Comparison of ENCODE assay signal across 16 cellular contexts in the genomic region with DNA sequence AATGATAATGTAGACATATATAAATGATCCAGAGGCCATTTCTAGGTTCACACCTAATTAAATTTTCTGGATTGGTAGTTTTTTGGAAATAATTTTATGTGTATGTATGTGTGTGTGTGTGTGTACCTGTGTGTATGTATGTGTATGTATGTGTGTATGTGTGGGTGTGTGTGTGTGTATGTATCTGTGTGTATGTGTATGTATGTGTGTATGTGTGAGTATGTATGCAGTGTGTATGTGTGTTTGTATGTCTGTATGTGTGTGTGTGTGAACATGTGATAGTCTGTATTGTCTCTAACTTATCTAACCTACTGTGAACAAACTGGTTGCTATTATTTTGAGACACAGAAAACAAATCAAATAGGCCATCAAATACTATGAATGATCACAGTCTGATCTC.
DNase-seq lines count a peak whose midpoint lies in the region; ATAC-seq, FAIRE-seq and TF ChIP-seq lines count a peak whose summit lies in the region.
"Had no signal": no experiment of that assay in that cellular context is flagged by ENCODE, and none has a peak within 500 bp of the region (broad histone marks: within the 10 kb centered on the region; RNA-seq: fewer than 3 reads in every experiment).

No MANE protein-coding gene starts in this region.

- H4K91ac ChIP-seq in H9 (ENCODE audit: insufficient read length, low read depth, low read length), result no peak overlapping the region

- no peaks in the 10 kb centered on the region for H4K20me1 ChIP-seq in H9 (ENCODE audit: control insufficient read depth, insufficient read depth, insufficient read length)
- no peaks in the 10 kb centered on the region for H4K20me1 ChIP-seq in K562 (replicated peaks; ENCODE audit: control insufficient read depth, insufficient read depth, low read length)

- H3K4me2 ChIP-seq in H9 (ENCODE audit: insufficient read depth, insufficient read length, low read length) (no peak overlapping the region), K562 (ENCODE audit: insufficient read depth, low read length) (no peak overlapping the region)

- H4K5ac ChIP-seq in H9 (ENCODE audit: insufficient read length, low read depth, low read length), result no peak overlapping the region

- no peak overlapping the region for H3K14ac ChIP-seq in H9 (ENCODE audit: insufficient read depth, low read length)

- no peak overlapping the region for H2BK15ac ChIP-seq in H9 (ENCODE audit: low read depth, low read length)

- no peak overlapping the region for H3K4ac ChIP-seq in H9 (ENCODE audit: low read depth, low read length)

- H3K79me1 ChIP-seq in H9 (ENCODE audit: insufficient read depth, low read depth, low read length, poor library complexity, severe bottlenecking), result no peaks in the 10 kb centered on the region

- H2BK20ac ChIP-seq in H9 (ENCODE audit: low read depth, low read length, poor library complexity, severe bottlenecking), result no peak overlapping the region

- H2BK5ac ChIP-seq in H9 (ENCODE audit: insufficient read length, low read length), result no peak overlapping the region

- no peaks in the 10 kb centered on the region for H3K9me3 ChIP-seq in H9 (ENCODE audit: control insufficient read depth, low read depth, low read length)
- no peaks in the 10 kb centered on the region for H3K9me3 ChIP-seq in K562 (replicated peaks; ENCODE audit: control insufficient read depth, insufficient read depth, low read depth, low read length)
- no peaks in the 10 kb centered on the region for H3K9me3 ChIP-seq in vagina
- H3K9me3 ChIP-seq in MG63, result no peaks in the 10 kb centered on the region
- H3K9me3 ChIP-seq: HAP-1 had no signal

- H3K23me2 ChIP-seq in H9 (ENCODE audit: insufficient read length, low read depth, low read length, poor library complexity, severe bottlenecking), result no peaks in the 10 kb centered on the region

- no peaks in the 10 kb centered on the region for H3K9me1 ChIP-seq in K562 (ENCODE audit: control insufficient read depth, insufficient read depth, low read length)

- no peak for TF ChIP-seq POLR2A in K562 (conservative IDR thresholded peaks at IDR 0.05)
- no peak for TF ChIP-seq POLR2A in vagina (IDR thresholded peaks at IDR 0.05)

- no peak for TF ChIP-seq CTCF in H9 (conservative IDR thresholded peaks at IDR 0.05)
- no peak for TF ChIP-seq CTCF in K562 (IDR thresholded peaks at IDR 0.05 in 2 of 3, conservative IDR thresholded peaks at IDR 0.05 in 1 of 3; ENCODE audit: insufficient read depth in 2 of 3, low read depth in 1 of 3, low read length in 3 of 3)
- TF ChIP-seq CTCF in vagina (IDR thresholded peaks at IDR 0.05), result no peak

- H3K27ac Mint-ChIP-seq in H9, result peak overlapping the region in 1 of 3 experiments; percentile 6; a peak in 1 of 7 replicates
- H3K27ac Mint-ChIP-seq: CD4-positive, alpha-beta memory T cell had no signal

- no peaks in the 10 kb centered on the region for H3K27me3 ChIP-seq in H9 (ENCODE audit: insufficient read depth, low read length)
- H3K27me3 ChIP-seq in K562 (ENCODE audit: control insufficient read depth in 2 of 2, insufficient read depth in 2 of 2, low read length in 2 of 2), result no peaks in the 10 kb centered on the region; a peak in 1 of 5 replicates
- no peaks in the 10 kb centered on the region for H3K27me3 ChIP-seq in vagina
- no peaks in the 10 kb centered on the region for H3K27me3 ChIP-seq in MG63

- H3K18ac ChIP-seq in H9 (ENCODE audit: insufficient read length, low read depth, low read length), result no peak overlapping the region

- no peaks in the 10 kb centered on the region; the same call in 2 of the 3 replicates for H3K36me3 ChIP-seq in K562 (ENCODE audit: control insufficient read depth, insufficient read depth, low read length)
- H3K36me3 ChIP-seq in vagina, result no peaks in the 10 kb centered on the region
- H3K36me3 ChIP-seq in MG63, result no peaks in the 10 kb centered on the region
- H3K36me3 ChIP-seq: HAP-1 had no signal

- FAIRE-seq in K562 (lab: Jason Lieb, UNC) (peak; percentile 64), urothelium cell line (lab: Jason Lieb, UNC) (peak; percentile 90)
- FAIRE-seq: GM19239 had no signal

- TF ChIP-seq RAD21 in K562 (CRISPR knock-in tag; conservative IDR thresholded peaks at IDR 0.05 in 1 of 2, IDR thresholded peaks at IDR 0.05 in 1 of 2), result no peak

- no TSS peak for BruUV-seq in K562 (replicated peaks; lab: Mats Ljungman, UMichigan)

- DNase-seq in H9, result no peak
- no peak for DNase-seq in K562 (ENCODE audit: extremely low read depth in 1 of 4, low spot score in 3 of 4)
- no peak for DNase-seq in urothelium cell line (ENCODE audit: low spot score)
- no peak for DNase-seq in left colon
- DNase-seq in vagina (ENCODE audit: extremely low spot score in 2 of 2), result no peak
- DNase-seq in MG63, result no peak
- DNase-seq: C1 segment of cervical spinal cord; Calu3; CD4-positive, alpha-beta memory T cell; COR-L47; DMS53; DMS79 treated with DMSO at 0.1 percent for 48 hours; GF-D8; GM23248 had no signal

- no peaks in the 10 kb centered on the region for H3K9me3 Mint-ChIP-seq in H9
- H3K9me3 Mint-ChIP-seq: CD4-positive, alpha-beta memory T cell had no signal

- ATAC-seq in K562 (no peak), left colon (no peak)

- peak overlapping the region; percentile 93 for H3K23ac ChIP-seq in H9 (ENCODE audit: insufficient read length, low read depth, low read length)

- no peak overlapping the region for H2AFZ ChIP-seq in H9 (ENCODE audit: low read length)
- H2AFZ ChIP-seq in K562 (ENCODE audit: low read depth, low read length), result peak overlapping the region; percentile 64
- H2AFZ ChIP-seq: GM23248 had no signal

- H3K9ac ChIP-seq in H9 (ENCODE audit: extremely low read depth, insufficient read length, low read length) (no peak overlapping the region), K562 (ENCODE audit: insufficient read depth in 1 of 2, low read depth in 2 of 2, low read length in 2 of 2) (no peak overlapping the region)
- H3K9ac ChIP-seq: GM23248 had no signal

- H3K4me3 ChIP-seq in K562, result no peak overlapping the region
- no peak overlapping the region for H3K4me3 ChIP-seq in vagina
- H3K4me3 ChIP-seq in MG63, result no peak overlapping the region
- H3K4me3 ChIP-seq: GM23248, HAP-1 had no signal

- POLR2A ChIA-PET in K562 (lab: Yijun Ruan, JAX), result no interaction called here

- no peak overlapping the region for H4K8ac ChIP-seq in H9 (replicated peaks; ENCODE audit: insufficient read length, low read depth, low read length)

- no peak overlapping the region for H3K4me3 Mint-ChIP-seq in H9
- H3K4me3 Mint-ChIP-seq: CD4-positive, alpha-beta memory T cell had no signal

- no peaks in the 10 kb centered on the region for H3K27me3 Mint-ChIP-seq in H9 (ENCODE audit: low read depth)

- H3K36me3 Mint-ChIP-seq in H9 (ENCODE audit: insufficient read depth in 1 of 3, low read depth in 3 of 3), result no peaks in the 10 kb centered on the region
- H3K36me3 Mint-ChIP-seq: CD4-positive, alpha-beta memory T cell had no signal

- peaks cover 14 to 15% of the 10 kb centered on the region in 2 experiments for H3K4me1 Mint-ChIP-seq in H9
- H3K4me1 Mint-ChIP-seq: CD4-positive, alpha-beta memory T cell had no signal

- in situ Hi-C loops in K562 (cut with MboI), result no loop called here

- H3K27ac ChIP-seq in H9 (ENCODE audit: insufficient read length, low read depth, low read length) (no peak overlapping the region), K562 (ENCODE audit: extremely low read depth, low read depth, low read length) (0 out of 3 replicates have a peak overlapping the region, but pooled peaks have one; percentile 10), vagina (no peak overlapping the region)
- H3K27ac ChIP-seq: GM23248 had no signal

- TF ChIP-seq EP300 in K562 (IDR thresholded peaks at IDR 0.05; ENCODE audit: low read length), result no peak

- intact Hi-C loops in K562 (cut with micrococcal nuclease), result no loop called here
- intact Hi-C loops in left colon (cut with DNase I, micrococcal nuclease), result no loop called here
- intact Hi-C loops in vagina (cut with DNase I), result no loop called here

- no peak overlapping the region for H2AK5ac ChIP-seq in H9 (ENCODE audit: insufficient read length, low read length)

- CTCF ChIA-PET in K562 (lab: Yijun Ruan, JAX; ENCODE audit: low intra/inter-chr PET ratio), result no interaction called here

- H3K79me2 ChIP-seq in H9 (ENCODE audit: insufficient read depth, low read length) (no peaks in the 10 kb centered on the region), K562 (ENCODE audit: control insufficient read depth, insufficient read depth, low read length) (no peaks in the 10 kb centered on the region)

- H2BK12ac ChIP-seq in H9 (ENCODE audit: insufficient read length, low read depth, low read length), result no peak overlapping the region

- H2BK120ac ChIP-seq in H9 (ENCODE audit: low read depth, low read length, poor library complexity, severe bottlenecking), result no peak overlapping the region

- no peak overlapping the region for H3T11ph ChIP-seq in H9 (ENCODE audit: low read length)

- H3K4me1 ChIP-seq in H9 (ENCODE audit: insufficient read depth, low read length) (no peaks in the 10 kb centered on the region), K562 (replicated peaks in 1 of 2; ENCODE audit: control insufficient read depth in 2 of 2, insufficient read depth in 2 of 2, low read length in 2 of 2) (peaks cover 6 to 23% of the 10 kb centered on the region in 2 experiments; a peak in 3 of 5 replicates), vagina (no peaks in the 10 kb centered on the region)
- H3K4me1 ChIP-seq: HAP-1 had no signal

- no peak overlapping the region for H3K56ac ChIP-seq in H9 (ENCODE audit: insufficient read length, low read depth, low read length)

TF ChIP-seq in K562, 482 proteins besides CTCF, POLR2A, EP300 and RAD21 (continues in another document):
- TF ChIP-seq, protein P1, sequence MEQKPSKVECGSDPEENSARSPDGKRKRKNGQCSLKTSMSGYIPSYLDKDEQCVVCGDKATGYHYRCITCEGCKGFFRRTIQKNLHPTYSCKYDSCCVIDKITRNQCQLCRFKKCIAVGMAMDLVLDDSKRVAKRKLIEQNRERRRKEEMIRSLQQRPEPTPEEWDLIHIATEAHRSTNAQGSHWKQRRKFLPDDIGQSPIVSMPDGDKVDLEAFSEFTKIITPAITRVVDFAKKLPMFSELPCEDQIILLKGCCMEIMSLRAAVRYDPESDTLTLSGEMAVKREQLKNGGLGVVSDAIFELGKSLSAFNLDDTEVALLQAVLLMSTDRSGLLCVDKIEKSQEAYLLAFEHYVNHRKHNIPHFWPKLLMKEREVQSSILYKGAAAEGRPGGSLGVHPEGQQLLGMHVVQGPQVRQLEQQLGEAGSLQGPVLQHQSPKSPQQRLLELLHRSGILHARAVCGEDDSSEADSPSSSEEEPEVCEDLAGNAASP (IDR thresholded peaks at IDR 0.05), result no peak
- TF ChIP-seq BRCA1 (IDR thresholded peaks at IDR 0.05) (no peak), BRCA1 (CRISPR knock-in tag; IDR thresholded peaks at IDR 0.05) (no peak), HDGF (IDR thresholded peaks at IDR 0.05) (peak; percentile 82; the same call in 1 of the 2 replicates)
